In genomic region chr17:82503728-82504308, GRCh38 we compare ENCODE assay signal across 1 cellular context.
TF ChIP-seq lines count a peak whose summit lies in the region.

No MANE protein-coding gene starts in this region.

TF ChIP-seq in HepG2, 621 proteins besides CTCF, POLR2A, EP300 and RAD21 (continued from another document and continues in another):
- no peak for TF ChIP-seq HMGA1 (CRISPR knock-in tag; conservative IDR thresholded peaks at IDR 0.05)
- no peak for TF ChIP-seq ZNF10 (CRISPR knock-in tag; IDR thresholded peaks at IDR 0.05; ENCODE audit: borderline replicate concordance, low read depth)
- TF ChIP-seq HNRNPL (IDR thresholded peaks at IDR 0.05; ENCODE audit: low read depth, low read length), result no peak
- TF ChIP-seq POGZ (CRISPR knock-in tag; IDR thresholded peaks at IDR 0.05), result 0 out of 2 replicates have a peak, but pooled peaks have one; percentile 37
- TF ChIP-seq NFYB (CRISPR knock-in tag; IDR thresholded peaks at IDR 0.05), result 0 out of 2 replicates have a peak, but pooled peaks have one; percentile 20
- no peak for TF ChIP-seq RFXANK (CRISPR knock-in tag; IDR thresholded peaks at IDR 0.05)
- no peak; the same call in 1 of the 2 replicates for TF ChIP-seq EED (CRISPR knock-in tag; IDR thresholded peaks at IDR 0.05)
- TF ChIP-seq FOXK1 (CRISPR knock-in tag; IDR thresholded peaks at IDR 0.05; ENCODE audit: borderline replicate concordance, low read depth), result peak; percentile 36; the same call in 1 of the 2 replicates
- no peak for TF ChIP-seq KDM3A (CRISPR knock-in tag; IDR thresholded peaks at IDR 0.05; ENCODE audit: low read depth)
- no peak for TF ChIP-seq CEBPB (IDR thresholded peaks at IDR 0.05; ENCODE audit: borderline replicate concordance, low read depth, low read length)
- peak; percentile 88; the same call in 1 of the 2 replicates for TF ChIP-seq CCDC6 (CRISPR knock-in tag; IDR thresholded peaks at IDR 0.05)
- TF ChIP-seq SP140L (CRISPR knock-in tag; IDR thresholded peaks at IDR 0.05; ENCODE audit: borderline replicate concordance), result peak; percentile 62; the same call in 1 of the 2 replicates
- TF ChIP-seq ZNF496 (CRISPR knock-in tag; IDR thresholded peaks at IDR 0.05; ENCODE audit: insufficient replicate concordance), result no peak
- 0 out of 2 replicates have a peak, but pooled peaks have one; percentile 77 for TF ChIP-seq MZF1 (CRISPR knock-in tag; IDR thresholded peaks at IDR 0.05; ENCODE audit: borderline replicate concordance)
- peak; percentile 66 for TF ChIP-seq ZNF543 (CRISPR knock-in tag; IDR thresholded peaks at IDR 0.05)
- no peak for TF ChIP-seq TBP (CRISPR knock-in tag; IDR thresholded peaks at IDR 0.05)
- peak; percentile 92 for TF ChIP-seq MYC (CRISPR knock-in tag; IDR thresholded peaks at IDR 0.05; ENCODE audit: borderline replicate concordance)
- TF ChIP-seq TCF7L2 (IDR thresholded peaks at IDR 0.05; ENCODE audit: low read depth, low read length), result no peak
- TF ChIP-seq, protein P1, sequence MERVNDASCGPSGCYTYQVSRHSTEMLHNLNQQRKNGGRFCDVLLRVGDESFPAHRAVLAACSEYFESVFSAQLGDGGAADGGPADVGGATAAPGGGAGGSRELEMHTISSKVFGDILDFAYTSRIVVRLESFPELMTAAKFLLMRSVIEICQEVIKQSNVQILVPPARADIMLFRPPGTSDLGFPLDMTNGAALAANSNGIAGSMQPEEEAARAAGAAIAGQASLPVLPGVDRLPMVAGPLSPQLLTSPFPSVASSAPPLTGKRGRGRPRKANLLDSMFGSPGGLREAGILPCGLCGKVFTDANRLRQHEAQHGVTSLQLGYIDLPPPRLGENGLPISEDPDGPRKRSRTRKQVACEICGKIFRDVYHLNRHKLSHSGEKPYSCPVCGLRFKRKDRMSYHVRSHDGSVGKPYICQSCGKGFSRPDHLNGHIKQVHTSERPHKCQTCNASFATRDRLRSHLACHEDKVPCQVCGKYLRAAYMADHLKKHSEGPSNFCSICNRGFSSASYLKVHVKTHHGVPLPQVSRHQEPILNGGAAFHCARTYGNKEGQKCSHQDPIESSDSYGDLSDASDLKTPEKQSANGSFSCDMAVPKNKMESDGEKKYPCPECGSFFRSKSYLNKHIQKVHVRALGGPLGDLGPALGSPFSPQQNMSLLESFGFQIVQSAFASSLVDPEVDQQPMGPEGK (CRISPR knock-in tag; IDR thresholded peaks at IDR 0.05), result peak; percentile 81
- TF ChIP-seq RAD51 (IDR thresholded peaks at IDR 0.05; ENCODE audit: borderline replicate concordance), result no peak
- no peak for TF ChIP-seq KAT2B (IDR thresholded peaks at IDR 0.05; ENCODE audit: borderline replicate concordance, low read depth, low read length)
- no peak for TF ChIP-seq ZNF775 (CRISPR knock-in tag; IDR thresholded peaks at IDR 0.05; ENCODE audit: borderline replicate concordance)
- TF ChIP-seq HCFC1 (IDR thresholded peaks at IDR 0.05; ENCODE audit: low read depth, low read length), result no peak
- peak; percentile 50; the same call in 1 of the 2 replicates for TF ChIP-seq KMT2A (CRISPR knock-in tag; IDR thresholded peaks at IDR 0.05)
- TF ChIP-seq ZNF75D (CRISPR knock-in tag; IDR thresholded peaks at IDR 0.05; ENCODE audit: borderline replicate concordance), result 0 out of 2 replicates have a peak, but pooled peaks have one; percentile 80
- TF ChIP-seq ATAD3A (CRISPR knock-in tag; IDR thresholded peaks at IDR 0.05), result no peak
- no peak for TF ChIP-seq ATM (IDR thresholded peaks at IDR 0.05; ENCODE audit: borderline replicate concordance)
- no peak for TF ChIP-seq TRIM24 (CRISPR knock-in tag; IDR thresholded peaks at IDR 0.05)
- TF ChIP-seq ZNF891 (CRISPR knock-in tag; IDR thresholded peaks at IDR 0.05), result peak; percentile 83
- no peak for TF ChIP-seq KDM1A (CRISPR knock-in tag; IDR thresholded peaks at IDR 0.05)
- TF ChIP-seq ZNF780A (CRISPR knock-in tag; IDR thresholded peaks at IDR 0.05), result peak; percentile 80; the same call in 1 of the 2 replicates
- TF ChIP-seq TOPORS (CRISPR knock-in tag; IDR thresholded peaks at IDR 0.05), result no peak
- no peak for TF ChIP-seq CCAR2 (optimal IDR thresholded peaks at IDR 0.05; ENCODE audit: low read depth, low read length)
- TF ChIP-seq GATAD2A (CRISPR knock-in tag; IDR thresholded peaks at IDR 0.05), result peak; percentile 70
- 0 out of 2 replicates have a peak, but pooled peaks have one; percentile 82 for TF ChIP-seq ZNF451 (CRISPR knock-in tag; IDR thresholded peaks at IDR 0.05)
- peak; percentile 75; the same call in 1 of the 2 replicates for TF ChIP-seq REXO4 (CRISPR knock-in tag; IDR thresholded peaks at IDR 0.05; ENCODE audit: borderline replicate concordance)
- TF ChIP-seq, protein P2, sequence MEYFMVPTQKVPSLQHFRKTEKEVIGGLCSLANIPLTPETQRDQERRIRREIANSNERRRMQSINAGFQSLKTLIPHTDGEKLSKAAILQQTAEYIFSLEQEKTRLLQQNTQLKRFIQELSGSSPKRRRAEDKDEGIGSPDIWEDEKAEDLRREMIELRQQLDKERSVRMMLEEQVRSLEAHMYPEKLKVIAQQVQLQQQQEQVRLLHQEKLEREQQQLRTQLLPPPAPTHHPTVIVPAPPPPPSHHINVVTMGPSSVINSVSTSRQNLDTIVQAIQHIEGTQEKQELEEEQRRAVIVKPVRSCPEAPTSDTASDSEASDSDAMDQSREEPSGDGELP (IDR thresholded peaks at IDR 0.05; ENCODE audit: borderline replicate concordance, low read depth), result no peak
- no peak for TF ChIP-seq ATF7 (IDR thresholded peaks at IDR 0.05)
- peak; percentile 57; the same call in 1 of the 2 replicates for TF ChIP-seq ATF7 (CRISPR knock-in tag; IDR thresholded peaks at IDR 0.05)
- TF ChIP-seq, protein P3, sequence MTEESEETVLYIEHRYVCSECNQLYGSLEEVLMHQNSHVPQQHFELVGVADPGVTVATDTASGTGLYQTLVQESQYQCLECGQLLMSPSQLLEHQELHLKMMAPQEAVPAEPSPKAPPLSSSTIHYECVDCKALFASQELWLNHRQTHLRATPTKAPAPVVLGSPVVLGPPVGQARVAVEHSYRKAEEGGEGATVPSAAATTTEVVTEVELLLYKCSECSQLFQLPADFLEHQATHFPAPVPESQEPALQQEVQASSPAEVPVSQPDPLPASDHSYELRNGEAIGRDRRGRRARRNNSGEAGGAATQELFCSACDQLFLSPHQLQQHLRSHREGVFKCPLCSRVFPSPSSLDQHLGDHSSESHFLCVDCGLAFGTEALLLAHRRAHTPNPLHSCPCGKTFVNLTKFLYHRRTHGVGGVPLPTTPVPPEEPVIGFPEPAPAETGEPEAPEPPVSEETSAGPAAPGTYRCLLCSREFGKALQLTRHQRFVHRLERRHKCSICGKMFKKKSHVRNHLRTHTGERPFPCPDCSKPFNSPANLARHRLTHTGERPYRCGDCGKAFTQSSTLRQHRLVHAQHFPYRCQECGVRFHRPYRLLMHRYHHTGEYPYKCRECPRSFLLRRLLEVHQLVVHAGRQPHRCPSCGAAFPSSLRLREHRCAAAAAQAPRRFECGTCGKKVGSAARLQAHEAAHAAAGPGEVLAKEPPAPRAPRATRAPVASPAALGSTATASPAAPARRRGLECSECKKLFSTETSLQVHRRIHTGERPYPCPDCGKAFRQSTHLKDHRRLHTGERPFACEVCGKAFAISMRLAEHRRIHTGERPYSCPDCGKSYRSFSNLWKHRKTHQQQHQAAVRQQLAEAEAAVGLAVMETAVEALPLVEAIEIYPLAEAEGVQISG (CRISPR knock-in tag; IDR thresholded peaks at IDR 0.05), result peak; percentile 75
- TF ChIP-seq ASH2L (IDR thresholded peaks at IDR 0.05; ENCODE audit: insufficient read length, low read depth, low read length), result no peak
- TF ChIP-seq EZH2 (conservative IDR thresholded peaks at IDR 0.05; ENCODE audit: low read depth, low read length), result no peak
- no peak for TF ChIP-seq GABPA (IDR thresholded peaks at IDR 0.05; ENCODE audit: low read depth, low read length)
- TF ChIP-seq GABPA (CRISPR knock-in tag; IDR thresholded peaks at IDR 0.05; ENCODE audit: low read depth), result no peak
- no peak for TF ChIP-seq HNRNPH1 (optimal IDR thresholded peaks at IDR 0.05; ENCODE audit: low read depth, low read length)
- TF ChIP-seq EEA1 (CRISPR knock-in tag; IDR thresholded peaks at IDR 0.05; ENCODE audit: borderline replicate concordance), result no peak
- TF ChIP-seq ZNF34 (CRISPR knock-in tag; IDR thresholded peaks at IDR 0.05; ENCODE audit: borderline replicate concordance), result 0 out of 2 replicates have a peak, but pooled peaks have one; percentile 53
- peak; percentile 36; the same call in 1 of the 2 replicates for TF ChIP-seq JUND (CRISPR knock-in tag; IDR thresholded peaks at IDR 0.05)
- 0 out of 2 replicates have a peak, but pooled peaks have one; percentile 25 for TF ChIP-seq PHF8 (CRISPR knock-in tag; IDR thresholded peaks at IDR 0.05)
- TF ChIP-seq ZIK1 (CRISPR knock-in tag; IDR thresholded peaks at IDR 0.05; ENCODE audit: borderline replicate concordance, low read depth), result peak; percentile 83; the same call in 1 of the 2 replicates
- no peak for TF ChIP-seq SIX4 (CRISPR knock-in tag; IDR thresholded peaks at IDR 0.05)
- peak; percentile 83 for TF ChIP-seq RBM39 (IDR thresholded peaks at IDR 0.05; ENCODE audit: low read depth, low read length, poor library complexity, severe bottlenecking)
- no peak for TF ChIP-seq ZNF672 (CRISPR knock-in tag; IDR thresholded peaks at IDR 0.05)
- TF ChIP-seq, protein P4, sequence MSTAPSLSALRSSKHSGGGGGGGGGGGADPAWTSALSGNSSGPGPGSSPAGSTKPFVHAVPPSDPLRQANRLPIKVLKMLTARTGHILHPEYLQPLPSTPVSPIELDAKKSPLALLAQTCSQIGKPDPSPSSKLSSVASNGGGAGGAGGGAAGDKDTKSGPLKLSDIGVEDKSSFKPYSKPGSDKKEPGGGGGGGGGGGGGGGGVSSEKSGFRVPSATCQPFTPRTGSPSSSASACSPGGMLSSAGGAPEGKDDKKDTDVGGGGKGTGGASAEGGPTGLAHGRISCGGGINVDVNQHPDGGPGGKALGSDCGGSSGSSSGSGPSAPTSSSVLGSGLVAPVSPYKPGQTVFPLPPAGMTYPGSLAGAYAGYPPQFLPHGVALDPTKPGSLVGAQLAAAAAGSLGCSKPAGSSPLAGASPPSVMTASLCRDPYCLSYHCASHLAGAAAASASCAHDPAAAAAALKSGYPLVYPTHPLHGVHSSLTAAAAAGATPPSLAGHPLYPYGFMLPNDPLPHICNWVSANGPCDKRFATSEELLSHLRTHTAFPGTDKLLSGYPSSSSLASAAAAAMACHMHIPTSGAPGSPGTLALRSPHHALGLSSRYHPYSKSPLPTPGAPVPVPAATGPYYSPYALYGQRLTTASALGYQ (CRISPR knock-in tag; IDR thresholded peaks at IDR 0.05), result no peak
- 0 out of 2 replicates have a peak, but pooled peaks have one; percentile 19 for TF ChIP-seq TP53 (CRISPR knock-in tag; conservative IDR thresholded peaks at IDR 0.05)
- TF ChIP-seq BCL6 (CRISPR knock-in tag; IDR thresholded peaks at IDR 0.05), result peak; percentile 55
- TF ChIP-seq ZNF777 (CRISPR knock-in tag; IDR thresholded peaks at IDR 0.05), result peak; percentile 75
- TF ChIP-seq, protein P5, sequence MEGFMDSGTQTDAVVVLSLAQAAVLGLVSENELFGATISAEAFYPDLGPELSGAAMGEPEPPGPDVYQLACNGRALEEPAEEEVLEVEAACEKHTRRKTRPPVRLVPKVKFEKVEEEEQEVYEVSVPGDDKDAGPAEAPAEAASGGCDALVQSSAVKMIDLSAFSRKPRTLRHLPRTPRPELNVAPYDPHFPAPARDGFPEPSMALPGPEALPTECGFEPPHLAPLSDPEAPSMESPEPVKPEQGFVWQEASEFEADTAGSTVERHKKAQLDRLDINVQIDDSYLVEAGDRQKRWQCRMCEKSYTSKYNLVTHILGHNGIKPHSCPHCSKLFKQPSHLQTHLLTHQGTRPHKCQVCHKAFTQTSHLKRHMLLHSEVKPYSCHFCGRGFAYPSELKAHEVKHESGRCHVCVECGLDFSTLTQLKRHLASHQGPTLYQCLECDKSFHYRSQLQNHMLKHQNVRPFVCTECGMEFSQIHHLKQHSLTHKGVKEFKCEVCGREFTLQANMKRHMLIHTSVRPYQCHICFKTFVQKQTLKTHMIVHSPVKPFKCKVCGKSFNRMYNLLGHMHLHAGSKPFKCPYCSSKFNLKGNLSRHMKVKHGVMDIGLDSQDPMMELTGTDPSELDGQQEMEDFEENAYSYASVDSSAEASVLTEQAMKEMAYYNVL (CRISPR knock-in tag; IDR thresholded peaks at IDR 0.05; ENCODE audit: borderline replicate concordance), result peak; percentile 76; the same call in 1 of the 2 replicates
- no peak for TF ChIP-seq NFIB (CRISPR knock-in tag; IDR thresholded peaks at IDR 0.05; ENCODE audit: borderline replicate concordance)
- TF ChIP-seq ZNF12 (CRISPR knock-in tag; IDR thresholded peaks at IDR 0.05), result peak; percentile 74
- TF ChIP-seq CEBPG (CRISPR knock-in tag; IDR thresholded peaks at IDR 0.05), result no peak
- TF ChIP-seq JARID2 (CRISPR knock-in tag; IDR thresholded peaks at IDR 0.05; ENCODE audit: insufficient replicate concordance), result no peak
- no peak for TF ChIP-seq DZIP1 (CRISPR knock-in tag; IDR thresholded peaks at IDR 0.05)
- TF ChIP-seq, protein P6, sequence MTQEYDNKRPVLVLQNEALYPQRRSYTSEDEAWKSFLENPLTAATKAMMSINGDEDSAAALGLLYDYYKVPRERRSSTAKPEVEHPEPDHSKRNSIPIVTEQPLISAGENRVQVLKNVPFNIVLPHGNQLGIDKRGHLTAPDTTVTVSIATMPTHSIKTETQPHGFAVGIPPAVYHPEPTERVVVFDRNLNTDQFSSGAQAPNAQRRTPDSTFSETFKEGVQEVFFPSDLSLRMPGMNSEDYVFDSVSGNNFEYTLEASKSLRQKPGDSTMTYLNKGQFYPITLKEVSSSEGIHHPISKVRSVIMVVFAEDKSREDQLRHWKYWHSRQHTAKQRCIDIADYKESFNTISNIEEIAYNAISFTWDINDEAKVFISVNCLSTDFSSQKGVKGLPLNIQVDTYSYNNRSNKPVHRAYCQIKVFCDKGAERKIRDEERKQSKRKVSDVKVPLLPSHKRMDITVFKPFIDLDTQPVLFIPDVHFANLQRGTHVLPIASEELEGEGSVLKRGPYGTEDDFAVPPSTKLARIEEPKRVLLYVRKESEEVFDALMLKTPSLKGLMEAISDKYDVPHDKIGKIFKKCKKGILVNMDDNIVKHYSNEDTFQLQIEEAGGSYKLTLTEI (CRISPR knock-in tag; conservative IDR thresholded peaks at IDR 0.05), result no peak
- no peak for TF ChIP-seq GTF2F1 (IDR thresholded peaks at IDR 0.05; ENCODE audit: low read length)
- TF ChIP-seq NFATC3 (CRISPR knock-in tag; IDR thresholded peaks at IDR 0.05), result no peak
